In the genomic region with DNA sequence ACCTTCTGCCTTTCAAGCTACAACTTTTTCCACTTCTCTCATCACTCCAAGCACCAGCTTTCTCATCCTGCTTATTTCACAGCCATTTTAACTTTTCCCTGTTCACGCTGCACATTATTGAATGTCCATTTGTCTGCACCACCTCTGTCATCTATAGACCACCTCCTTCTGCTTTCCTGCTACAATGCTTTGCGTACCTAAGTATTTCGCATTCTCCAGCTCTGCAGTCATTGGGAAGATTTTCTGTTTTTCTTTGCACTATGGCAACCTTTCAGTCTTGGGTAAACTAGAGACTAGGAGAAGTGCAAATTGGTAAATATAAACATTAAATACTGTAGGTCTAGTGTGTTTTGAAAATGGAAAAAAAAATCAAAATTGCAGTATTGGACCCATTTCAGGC, we compare ENCODE assay signal across 8 cellular contexts. TPM values are rescaled to one million over a fixed set of nuclear protein-coding genes. Genes with fewer than 3 reads are reported as not detected.
DNase-seq lines count a peak whose midpoint lies in the region; ATAC-seq and TF ChIP-seq lines count a peak whose summit lies in the region.

No MANE protein-coding gene starts in this region.

- ATAC-seq in activated T-cell treated with anti-CD3 and anti-CD28 coated beads, Interleukin-2, amount 50 U/mL, for 72 hours (replicated peaks in 1 of 2) = no peak
- ATAC-seq in left lung (no peak), GM19467 (IDR thresholded peaks at IDR 0.05; ENCODE audit: unreplicated experiment) (no peak), GM21529 (IDR thresholded peaks at IDR 0.05; ENCODE audit: unreplicated experiment) (no peak)

- H3K27me3 ChIP-seq in ascending aorta = no peaks in the 10 kb centered on the region
- H3K27me3 ChIP-seq in left lung = no peaks in the 10 kb centered on the region
- no peaks in the 10 kb centered on the region for H3K27me3 ChIP-seq in thyroid gland

- H3K9me3 Mint-ChIP-seq in activated T-cell treated with anti-CD3 and anti-CD28 coated beads, Interleukin-2, amount 50 U/mL, for 72 hours = no peaks in the 10 kb centered on the region

- no peaks in the 10 kb centered on the region for H3K27me3 Mint-ChIP-seq in activated T-cell treated with anti-CD3 and anti-CD28 coated beads, Interleukin-2, amount 50 U/mL, for 72 hours (ENCODE audit: low read depth)

- no peaks in the 10 kb centered on the region for H3K9me3 ChIP-seq in ascending aorta
- no peaks in the 10 kb centered on the region for H3K9me3 ChIP-seq in left lung
- H3K9me3 ChIP-seq in thyroid gland = no peaks in the 10 kb centered on the region

- 39 to 43% methylated on average over 3 of the region's 3 CpGs for WGBS in thyroid gland, 2 donors

- peak overlapping the region; percentile 63 to 87 for H3K4me3 Mint-ChIP-seq in activated T-cell treated with anti-CD3 and anti-CD28 coated beads, Interleukin-2, amount 50 U/mL, for 72 hours

- H3K27ac ChIP-seq in ascending aorta (no peak overlapping the region), left lung (peak overlapping the region in 1 of 2 donors; percentile 53), thyroid gland (no peak overlapping the region)

- H3K36me3 ChIP-seq in ascending aorta (peaks cover 14 to 16% of the 10 kb centered on the region in 2 donors), left lung (peaks cover 0 to 28% of the 10 kb centered on the region in 2 donors), thyroid gland (peaks cover 3 to 11% of the 10 kb centered on the region in 2 donors)

- peaks cover 24% of the 10 kb centered on the region for H3K4me1 Mint-ChIP-seq in activated T-cell treated with anti-CD3 and anti-CD28 coated beads, Interleukin-2, amount 50 U/mL, for 72 hours (ENCODE audit: low read depth)

- no peak for DNase-seq in activated T-cell treated with anti-CD3 and anti-CD28 coated beads, Interleukin-2, amount 50 U/mL, for 72 hours
- no peak for DNase-seq in activated T-cell treated with anti-CD3 and anti-CD28 coated beads for 4 hours
- no peak for DNase-seq in ascending aorta (ENCODE audit: low spot score in 2 of 2)
- no peak for DNase-seq in left lung
- DNase-seq in thyroid gland = no peak
- no peak for DNase-seq in amniotic stem cell (lab: John Stamatoyannopoulos, UW)

- H3K4me3 ChIP-seq in ascending aorta (peak overlapping the region; percentile 77), left lung (peak overlapping the region; percentile 50 to 72), thyroid gland (replicated peaks in 1 of 3) (peak overlapping the region in 2 of 3 donors; percentile 46 to 51)

- H3K36me3 Mint-ChIP-seq in activated T-cell treated with anti-CD3 and anti-CD28 coated beads, Interleukin-2, amount 50 U/mL, for 72 hours (ENCODE audit: insufficient read depth in 2 of 2) = peaks cover 2 to 5% of the 10 kb centered on the region in 2 donors

- no peak for TF ChIP-seq POLR2A in thyroid gland (IDR thresholded peaks at IDR 0.05)

- TF ChIP-seq CTCF in ascending aorta (IDR thresholded peaks at IDR 0.05) (no peak), left lung (IDR thresholded peaks at IDR 0.05) (no peak), thyroid gland (IDR thresholded peaks at IDR 0.05) (no peak)

- no peak overlapping the region for H3K27ac Mint-ChIP-seq in activated T-cell treated with anti-CD3 and anti-CD28 coated beads, Interleukin-2, amount 50 U/mL, for 72 hours

- intact Hi-C loops in ascending aorta (cut with DNase I) (loop anchor here (2.0 to 5.0 kb wide), 4 partner anchors 219 to 1188 kb away; a partner anchor contains a TSS), left lung (cut with DNase I) (no loop called here), thyroid gland (cut with DNase I) (no loop called here)

- H3K4me1 ChIP-seq in ascending aorta (no peaks in the 10 kb centered on the region), left lung (peaks cover 0 to 28% of the 10 kb centered on the region in 2 donors), thyroid gland (peaks cover 14 to 15% of the 10 kb centered on the region in 2 donors)

RNA-seq across cellular contexts. Expression of a gene that starts 0.8 kb away (rescaled TPM):
- 1 to 10 TPM; 2.7 to 3.0 TPM for total RNA-seq in activated T-cell treated with anti-CD3 and anti-CD28 coated beads, Interleukin-2, amount 50 U/mL, for 72 hours
- not detected for total RNA-seq in ascending aorta
- 1 to 10 TPM; 4.5 to 6.8 TPM for total RNA-seq in left lung
- total RNA-seq in thyroid gland = 10 to 100 TPM; 20.1 to 56.7 (median 22.7) TPM

RNA-seq across cellular contexts. Expression of a gene that starts 7.6 kb away (rescaled TPM):
- 10 to 100 TPM; 53.0 to 63.6 TPM for total RNA-seq in activated T-cell treated with anti-CD3 and anti-CD28 coated beads, Interleukin-2, amount 50 U/mL, for 72 hours
- total RNA-seq in ascending aorta (13.6 TPM), left lung (10 to 100 TPM; 59.0 to 60.0 TPM), thyroid gland (100 to 1,000 TPM in 2 of 4 donors, 10 to 100 TPM in 2; 51.9 to 135 (median 89.8) TPM)

RNA-seq across cellular contexts. Expression of a gene that starts 8.1 kb away (rescaled TPM):
- 1 to 10 TPM; 1.4 to 1.7 TPM for total RNA-seq in activated T-cell treated with anti-CD3 and anti-CD28 coated beads, Interleukin-2, amount 50 U/mL, for 72 hours
- total RNA-seq in ascending aorta (not detected), left lung (1 to 10 TPM; 2.4 to 3.8 TPM), thyroid gland (1 to 10 TPM; 3.5 to 6.5 (median 5.6) TPM)
